13 cellular contexts compared by ENCODE assay signal in genomic region chr11:121448431-121448941, GRCh38. TPM values are rescaled to one million over a fixed set of nuclear protein-coding genes. Genes with fewer than 3 reads are reported as not detected.
DNase-seq lines count a peak whose midpoint lies in the region; ATAC-seq, FAIRE-seq and TF ChIP-seq lines count a peak whose summit lies in the region.
"Had no signal": no experiment of that assay in that cellular context is flagged by ENCODE, and none has a peak within 500 bp of the region (broad histone marks: within the 10 kb centered on the region; RNA-seq: fewer than 3 reads in every experiment).

No MANE protein-coding gene starts in this region.

- H3K27ac ChIP-seq in dorsolateral prefrontal cortex = peak overlapping the region in 48 of 59 donors; percentile 3 to 98 (median 56)
- H3K27ac ChIP-seq: tibial artery had no signal

- no peak for FAIRE-seq in urothelium cell line (lab: Jason Lieb, UNC)

- intact Hi-C loops in dorsolateral prefrontal cortex (cut with DNase I) = loop anchor here in 1 of 2 donors (5.0 kb wide), 1 partner anchor 66 kb away; no protein-coding TSS in a partner anchor

- H3K9me3 Mint-ChIP-seq in activated T-cell treated with anti-CD3 and anti-CD28 coated beads, Interleukin-2, amount 50 U/mL, for 72 hours = no peaks in the 10 kb centered on the region
- H3K9me3 Mint-ChIP-seq in stimulated activated naive CD8-positive, alpha-beta T cell treated with anti-CD3 and anti-CD28 coated beads, Interleukin-15, amount 100 ng/mL, for 72 hours = no peaks in the 10 kb centered on the region
- H3K9me3 Mint-ChIP-seq: mesothelial cell of epicardium had no signal

- peak overlapping the region; percentile 39 for H3K27ac Mint-ChIP-seq in activated T-cell treated with anti-CD3 and anti-CD28 coated beads, Interleukin-2, amount 50 U/mL, for 72 hours
- H3K27ac Mint-ChIP-seq in stimulated activated naive CD8-positive, alpha-beta T cell treated with anti-CD3 and anti-CD28 coated beads, Interleukin-15, amount 100 ng/mL, for 72 hours = peak overlapping the region; percentile 76 to 79
- H3K27ac Mint-ChIP-seq: mesothelial cell of epicardium had no signal

- no peak overlapping the region for H3K4me3 ChIP-seq in dorsolateral prefrontal cortex
- H3K4me3 ChIP-seq: tibial artery had no signal

- H3K36me3 Mint-ChIP-seq in activated T-cell treated with anti-CD3 and anti-CD28 coated beads, Interleukin-2, amount 50 U/mL, for 72 hours (ENCODE audit: insufficient read depth in 2 of 2) = peaks cover 4 to 5% of the 10 kb centered on the region in 2 donors
- H3K36me3 Mint-ChIP-seq: mesothelial cell of epicardium had no signal

- DNase-seq in activated T-cell treated with anti-CD3 and anti-CD28 coated beads, Interleukin-2, amount 50 U/mL, for 72 hours = peak in 1 of 2 donors; percentile 34
- no peak for DNase-seq in activated T-cell treated with anti-CD3 and anti-CD28 coated beads, Interleukin-2, amount 50 U/mL, for 48 hours
- DNase-seq in RPMI7951 (ENCODE audit: low read depth) (peak; percentile 79), dorsolateral prefrontal cortex (no peak), AG08395 (ENCODE audit: low spot score) (no peak), urothelium cell line (ENCODE audit: low spot score) (no peak)
- no peak for DNase-seq in stimulated activated naive CD8-positive, alpha-beta T cell treated with anti-CD3 and anti-CD28 coated beads, Interleukin-15, amount 100 ng/mL, for 72 hours
- DNase-seq in activated CD8-positive, alpha-beta memory T cell treated with anti-CD3 and anti-CD28 coated beads for 24 hours = no peak
- DNase-seq: activated CD4-positive, alpha-beta T cell treated with anti-CD3 and anti-CD28 coated beads, Interleukin-2, amount 50 U/mL, for 4 hours; H7; retina; tibial artery had no signal

- peak overlapping the region; percentile 70 to 76 for H3K4me3 Mint-ChIP-seq in activated T-cell treated with anti-CD3 and anti-CD28 coated beads, Interleukin-2, amount 50 U/mL, for 72 hours
- H3K4me3 Mint-ChIP-seq in stimulated activated naive CD8-positive, alpha-beta T cell treated with anti-CD3 and anti-CD28 coated beads, Interleukin-15, amount 100 ng/mL, for 72 hours = peak overlapping the region; percentile 73 to 98
- H3K4me3 Mint-ChIP-seq: mesothelial cell of epicardium had no signal

- H3K4me1 Mint-ChIP-seq in activated T-cell treated with anti-CD3 and anti-CD28 coated beads, Interleukin-2, amount 50 U/mL, for 72 hours (ENCODE audit: low read depth) = peaks cover 87% of the 10 kb centered on the region
- peaks cover 89% of the 10 kb centered on the region for H3K4me1 Mint-ChIP-seq in stimulated activated naive CD8-positive, alpha-beta T cell treated with anti-CD3 and anti-CD28 coated beads, Interleukin-15, amount 100 ng/mL, for 72 hours

- ATAC-seq in activated T-cell treated with anti-CD3 and anti-CD28 coated beads, Interleukin-2, amount 50 U/mL, for 72 hours (replicated peaks in 1 of 2) = no peak
- ATAC-seq in stimulated activated naive CD8-positive, alpha-beta T cell treated with anti-CD3 and anti-CD28 coated beads, Interleukin-15, amount 100 ng/mL, for 72 hours = no peak

- H3K27me3 Mint-ChIP-seq in activated T-cell treated with anti-CD3 and anti-CD28 coated beads, Interleukin-2, amount 50 U/mL, for 72 hours (ENCODE audit: low read depth) = no peaks in the 10 kb centered on the region
- no peaks in the 10 kb centered on the region for H3K27me3 Mint-ChIP-seq in stimulated activated naive CD8-positive, alpha-beta T cell treated with anti-CD3 and anti-CD28 coated beads, Interleukin-15, amount 100 ng/mL, for 72 hours

- TF ChIP-seq CTCF in dorsolateral prefrontal cortex (IDR thresholded peaks at IDR 0.05 in 54 of 56, conservative IDR thresholded peaks at IDR 0.05 in 2 of 56; ENCODE audit: low read depth in 1 of 56, partially characterized antibody in 56 of 56) = no peak

- H3K27me3 ChIP-seq in dorsolateral prefrontal cortex = no peaks in the 10 kb centered on the region
- H3K27me3 ChIP-seq: tibial artery had no signal

RNA-seq across cellular contexts. Expression of gene SORL1, which starts 3.6 kb away (rescaled TPM):
- total RNA-seq in activated T-cell treated with anti-CD3 and anti-CD28 coated beads, Interleukin-2, amount 50 U/mL, for 72 hours = 10 to 100 TPM; 66.3 to 80.0 TPM
- 0.60 and 1.3 TPM in 2 replicates for total RNA-seq in RPMI7951 (2014; rRNA removed; shearing (Covaris generic))
- total RNA-seq in dorsolateral prefrontal cortex = 100 to 1,000 TPM; 181 to 321 (median 250) TPM

Comparison
In these comparisons a context has a peak if more than half of its experiments do, and no peak if none do; other contexts are left out.
1. RNA of gene SORL1, which starts 3.6 kb away (total RNA-seq): 181 to 321 TPM in dorsolateral prefrontal cortex and 66.3 to 80.0 TPM in activated T-cell treated with anti-CD3 and anti-CD28 coated beads, Interleukin-2, amount 50 U/mL, for 72 hours; 0.60 to 1.3 TPM in RPMI7951; every median in the first group is over 10 times any median in the second.